ENCODE assay signal across 8 cellular contexts in genomic region chr1:161165742-161166668, GRCh38. TPM values are rescaled to one million over a fixed set of nuclear protein-coding genes. Genes with fewer than 3 reads are reported as not detected.
DNase-seq lines count a peak whose midpoint lies in the region; ATAC-seq and TF ChIP-seq lines count a peak whose summit lies in the region.

TSS of gene PPOX (plus strand) at chr1:161166426. CDS start at chr1:161166848, 422 bp downstream.

- ATAC-seq in GM19324 (IDR thresholded peaks at IDR 0.05; ENCODE audit: low FRiP score, unreplicated experiment) (peak; percentile 92), HG03469 (IDR thresholded peaks at IDR 0.05; ENCODE audit: unreplicated experiment) (peak; percentile 88), left colon (peak; percentile 92)

- peak within 1 kb of the TSS; percentile 84 for H3K4me3 ChIP-seq in colonic mucosa

- DNase-seq in C1 segment of cervical spinal cord (lab: John Stamatoyannopoulos, UW) (peak; percentile 85 to 98 (median 96)), NCI-H526 (lab: John Stamatoyannopoulos, UW) (peak; percentile 99 to 100), colonic mucosa (peak; percentile 97), left colon (peak; percentile 95 to 98)
- peak; percentile 95 for DNase-seq in activated CD4-positive, alpha-beta T cell treated with anti-CD3 and anti-CD28 coated beads for 48 hours
- peak; percentile 94 for DNase-seq in stimulated activated CD4-positive, alpha-beta T cell treated with anti-CD3 and anti-CD28 coated beads, Interleukin-1b, Interleukin-23, amount 100 ng/mL, for 48 hours

- H3K27me3 ChIP-seq in colonic mucosa: no peaks in the 10 kb centered on the region

- H3K27ac ChIP-seq in colonic mucosa: peak within 1 kb of the TSS; percentile 89

- intact Hi-C loops in colonic mucosa (cut with DNase I): no loop called here
- intact Hi-C loops in left colon (cut with DNase I, micrococcal nuclease): no loop called here

- no peaks in the 10 kb centered on the region for H3K9me3 ChIP-seq in colonic mucosa

- peaks cover 10% of the 10 kb centered on the region for H3K4me1 ChIP-seq in colonic mucosa

- peaks cover 5% of the 10 kb centered on the region for H3K36me3 ChIP-seq in colonic mucosa

- peak; percentile 32 for TF ChIP-seq CTCF in colonic mucosa (IDR thresholded peaks at IDR 0.05)

- H3K9ac ChIP-seq in colonic mucosa (ENCODE audit: low read depth in 2 of 2, low read length in 2 of 2): peak within 1 kb of the TSS; percentile 88 to 93

RNA-seq across cellular contexts. Expression of gene PPOX, which starts in this region (rescaled TPM):
- 10 to 100 TPM; 13.4 to 14.3 TPM for total RNA-seq in colonic mucosa
- total RNA-seq in left colon: 10 to 100 TPM; 11.7 to 12.4 TPM

Comparison
In these comparisons a context has a peak if more than half of its experiments do, and no peak if none do; other contexts are left out.
1. Peak in every context shown above with its lines: DNase-seq, ATAC-seq, H3K4me3 ChIP-seq and H3K27ac ChIP-seq.